2 cellular contexts compared by ENCODE assay signal in genomic region chrX:54043084-54043483, GRCh38.
TF ChIP-seq lines count a peak whose summit lies in the region.

No MANE protein-coding gene starts in this region.

TF ChIP-seq in SK-N-SH, 30 proteins besides CTCF, POLR2A, EP300 and RAD21 (continued from another document):
- TF ChIP-seq USF1 (IDR thresholded peaks at IDR 0.05; ENCODE audit: borderline replicate concordance, low read depth) (no peak), FOXM1 (IDR thresholded peaks at IDR 0.05; ENCODE audit: low read depth) (no peak), REST (IDR thresholded peaks at IDR 0.05; ENCODE audit: low read depth, low read length) (no peak), SIN3A (IDR thresholded peaks at IDR 0.05; ENCODE audit: borderline replicate concordance, low read depth, low read length) (no peak), IRF3 (IDR thresholded peaks at IDR 0.05; ENCODE audit: low read depth, low read length) (no peak), RXRA (IDR thresholded peaks at IDR 0.05; ENCODE audit: borderline replicate concordance, low read depth) (no peak), GABPA (IDR thresholded peaks at IDR 0.05; ENCODE audit: low read depth) (no peak), MAX (IDR thresholded peaks at IDR 0.05; ENCODE audit: low read depth) (no peak), POLR2AphosphoS5 (IDR thresholded peaks at IDR 0.05; ENCODE audit: low read depth, low read length) (no peak)

TF ChIP-seq in SK-N-SH treated with all-trans-retinoic acid at 6 μM for 48 hours, 23 proteins besides CTCF, POLR2A, EP300 and RAD21 (continued from another document):
- TF ChIP-seq TSHZ2 (CRISPR knock-in tag; IDR thresholded peaks at IDR 0.05) = no peak
- no peak for TF ChIP-seq BACH2 (CRISPR knock-in tag; IDR thresholded peaks at IDR 0.05; ENCODE audit: borderline replicate concordance)
TF ChIP-seq in SK-N-SH treated with all-trans-retinoic acid at 6 μM for 48 hours: peak in this region for 0.
